ENCODE assay signal across 2 cellular contexts in genomic region chr10:103813312-103813711, GRCh38.
TF ChIP-seq lines count a peak whose summit lies in the region.

No MANE protein-coding gene starts in this region.

TF ChIP-seq in HEK293, 187 proteins besides CTCF, POLR2A, EP300 and RAD21:
- TF ChIP-seq ZNF121 (tag by site-specific recombination; IDR thresholded peaks at IDR 0.05), result peak; percentile 92

TF ChIP-seq in HepG2, 621 proteins besides CTCF, POLR2A, EP300 and RAD21:
- TF ChIP-seq ZNF121 (CRISPR knock-in tag; IDR thresholded peaks at IDR 0.05), result peak; percentile 83
- TF ChIP-seq ZNF770 (CRISPR knock-in tag; IDR thresholded peaks at IDR 0.05), result 0 out of 2 replicates have a peak, but pooled peaks have one; percentile 27
TF ChIP-seq in HepG2: peak in this region for 2; not testable (repeated sequence) for 619.
